15 cellular contexts compared by ENCODE assay signal in the genomic region with DNA sequence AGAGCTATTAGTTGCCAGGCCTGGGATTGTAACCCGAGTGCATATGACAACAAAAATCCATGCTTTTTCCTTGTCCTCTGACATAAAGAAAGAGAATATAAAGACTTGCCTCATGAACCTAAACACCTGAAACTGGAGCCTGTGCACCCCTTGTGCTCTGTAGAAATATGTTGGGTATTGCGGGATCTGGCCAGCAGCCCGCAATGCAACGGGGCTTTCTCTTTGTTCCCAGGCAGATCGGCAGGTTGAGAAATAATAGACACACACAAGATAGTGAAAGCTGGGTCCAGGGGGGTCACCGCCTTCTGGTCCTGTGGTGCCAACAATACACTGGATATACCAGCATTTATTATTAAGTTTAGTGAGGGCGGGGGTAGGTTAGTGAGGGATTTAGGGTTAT. TPM values are rescaled to one million over a fixed set of nuclear protein-coding genes. Genes with fewer than 3 reads are reported as not detected.
DNase-seq lines count a peak whose midpoint lies in the region; ATAC-seq, FAIRE-seq and TF ChIP-seq lines count a peak whose summit lies in the region.
"Not testable (repeated sequence)": the region's sequence is repeated elsewhere in the genome, so short reads cannot be mapped to it uniquely, and the experiment has no call there.
"Had no signal": no experiment of that assay in that cellular context is flagged by ENCODE, and none has a peak within 500 bp of the region (broad histone marks: within the 10 kb centered on the region; RNA-seq: fewer than 3 reads in every experiment).

No MANE protein-coding gene starts in this region.

- H2AFZ ChIP-seq in KMS-11 (ENCODE audit: low read depth); PC-3 (ENCODE audit: low read length); HepG2 (ENCODE audit: low read length): not testable (repeated sequence)
- H2AFZ ChIP-seq in parathyroid adenoma: peak overlapping the region; percentile 64

- TF ChIP-seq RAD21 in HepG2 (CRISPR knock-in tag; IDR thresholded peaks at IDR 0.05): not testable (repeated sequence)

- H3K4me1 ChIP-seq in KMS-11 (ENCODE audit: low read depth, poor library complexity, severe bottlenecking) (peaks cover 62% of the 10 kb centered on the region), PC-3 (ENCODE audit: insufficient read depth, low read length) (peaks cover 72% of the 10 kb centered on the region), esophagus muscularis mucosa (peaks cover 0 to 31% (median 5%) of the 10 kb centered on the region in 4 donors), HepG2 (ENCODE audit: insufficient read depth, low read length) (peaks cover 70% of the 10 kb centered on the region)
- H3K4me1 ChIP-seq in parathyroid adenoma: not testable (repeated sequence)

- DNase-seq in PC-3; activated CD4-positive, alpha-beta memory T cell treated with anti-CD3 and anti-CD28 coated beads, Interleukin-2, amount 10 ng/mL, durations not matched to agents 7 days and 5 days; HepG2 (ENCODE audit: low spot score); stimulated activated naive B cell treated with anti-CD40 and anti-IgM and Interleukin-4, amounts not matched to agents 10 μg/mL and 1 μg/mL and 100 μg/mL, for 72 hours: not testable (repeated sequence)
- DNase-seq in esophagus muscularis mucosa (ENCODE audit: extremely low spot score): peak; percentile 19

- H3K36me3 Mint-ChIP-seq in activated CD4-positive, alpha-beta memory T cell treated with anti-CD3 and anti-CD28 coated beads, Interleukin-2, amount 10 ng/mL, durations not matched to agents 7 days and 5 days (ENCODE audit: low read depth); brain; stimulated activated naive B cell treated with anti-CD40 and anti-IgM and Interleukin-4, amounts not matched to agents 10 μg/mL and 1 μg/mL and 100 μg/mL, for 72 hours: not testable (repeated sequence)

- H3K27me3 Mint-ChIP-seq in activated CD4-positive, alpha-beta memory T cell treated with anti-CD3 and anti-CD28 coated beads, Interleukin-2, amount 10 ng/mL, durations not matched to agents 7 days and 5 days: peaks cover 59% of the 10 kb centered on the region
- H3K27me3 Mint-ChIP-seq in brain: not testable (repeated sequence)
- peaks cover 20% of the 10 kb centered on the region in 2 donors for H3K27me3 Mint-ChIP-seq in stimulated activated naive B cell treated with anti-CD40 and anti-IgM and Interleukin-4, amounts not matched to agents 10 μg/mL and 1 μg/mL and 100 μg/mL, for 72 hours

- not testable (repeated sequence) for H3K9me2 ChIP-seq in PC-3 (replicated peaks; ENCODE audit: low read length)

- POLR2A ChIA-PET in PC-3 (lab: Charles Lee; ENCODE audit: unreplicated experiment): not testable (repeated sequence)
- POLR2A ChIA-PET in activated CD4-positive, alpha-beta memory T cell treated with anti-CD3 and anti-CD28 coated beads, Interleukin-2, amount 10 ng/mL, durations not matched to agents 7 days and 5 days (lab: Charles Lee): interaction anchor here (1.1 kb wide), 1 partner anchor 44 kb away, joined by 4 read pairs; no protein-coding TSS in a partner anchor
- POLR2A ChIA-PET in HepG2 (lab: Yijun Ruan, JAX): interaction anchor here (1.5 kb wide), 1 partner anchor 19 kb away, joined by 4 read pairs; no protein-coding TSS in a partner anchor

- H3K4me2 ChIP-seq in KMS-11: peak overlapping the region; percentile 83
- H3K4me2 ChIP-seq in PC-3 (ENCODE audit: low read length): peak overlapping the region; percentile 64
- H3K4me2 ChIP-seq in HepG2 (ENCODE audit: low read depth, low read length): peak overlapping the region; percentile 30; the same call in 1 of the 2 replicates
- H3K4me2 ChIP-seq in parathyroid adenoma (ENCODE audit: low read length): not testable (repeated sequence)

- not testable (repeated sequence) for H3F3A ChIP-seq in PC-3 (ENCODE audit: low read length, unreplicated experiment)

- not testable (repeated sequence) for H3K27me3 ChIP-seq in KMS-11 (ENCODE audit: insufficient read depth, low read depth); PC-3 (ENCODE audit: low read length); esophagus muscularis mucosa; HepG2 (ENCODE audit: control insufficient read depth in 1 of 2, insufficient read depth in 2 of 2, low read length in 2 of 2); parathyroid adenoma (ENCODE audit: control insufficient read depth, insufficient read depth, low read length)

- CTCF ChIA-PET in PC-3 (lab: Charles Lee); HepG2 (lab: Yijun Ruan, JAX; ENCODE audit: low intra/inter-chr PET ratio, low total read pairs): not testable (repeated sequence)
- CTCF ChIA-PET in activated CD4-positive, alpha-beta memory T cell treated with anti-CD3 and anti-CD28 coated beads, Interleukin-2, amount 10 ng/mL, durations not matched to agents 7 days and 5 days (lab: Charles Lee): interaction anchor here (3.8 kb wide), 1 partner anchor 23 kb away, joined by 14 read pairs; no protein-coding TSS in a partner anchor

- H3K27ac ChIP-seq in KMS-11; esophagus muscularis mucosa (replicated peaks in 1 of 4); HepG2 (ENCODE audit: extremely low read length, insufficient read depth, low read length); parathyroid adenoma: not testable (repeated sequence)
- H3K27ac ChIP-seq in PC-3 (ENCODE audit: low read length): peak overlapping the region; percentile 60

- H3K9ac ChIP-seq in KMS-11; PC-3 (ENCODE audit: low read length); HepG2 (ENCODE audit: insufficient read depth, low read depth, low read length); parathyroid adenoma: not testable (repeated sequence)

- TF ChIP-seq CTCF in KMS-11 (conservative IDR thresholded peaks at IDR 0.05; ENCODE audit: low read depth, low read length); PC-3 (conservative IDR thresholded peaks at IDR 0.05; ENCODE audit: low read depth, low read length); brain (conservative IDR thresholded peaks at IDR 0.05); esophagus muscularis mucosa (IDR thresholded peaks at IDR 0.05); HepG2 (CRISPR knock-in tag; IDR thresholded peaks at IDR 0.05); parathyroid adenoma (IDR thresholded peaks at IDR 0.05): not testable (repeated sequence)

- not testable (repeated sequence) for H3K79me2 ChIP-seq in KMS-11 (ENCODE audit: insufficient read depth, low read depth); PC-3 (ENCODE audit: low read length); HepG2 (ENCODE audit: insufficient read depth, low read length); parathyroid adenoma

- intact Hi-C loops in PC-3 (cut with micrococcal nuclease): loop anchor here (10.0 kb wide), 1 partner anchor 111 kb away; no protein-coding TSS in a partner anchor
- intact Hi-C loops in esophagus muscularis mucosa (cut with DNase I); HepG2 (cut with micrococcal nuclease; ENCODE audit: unreplicated experiment): not testable (repeated sequence)

- not testable (repeated sequence) for ATAC-seq in PC-3; HepG2; stimulated activated naive B cell treated with anti-CD40 and anti-IgM and Interleukin-4, amounts not matched to agents 10 μg/mL and 1 μg/mL and 100 μg/mL, for 72 hours (replicated peaks)

- not testable (repeated sequence) for TF ChIP-seq EP300 in esophagus muscularis mucosa (IDR thresholded peaks at IDR 0.05); HepG2 (IDR thresholded peaks at IDR 0.05; ENCODE audit: low read depth in 2 of 2, low read length in 2 of 2); HepG2 (CRISPR knock-in tag; IDR thresholded peaks at IDR 0.05; ENCODE audit: borderline replicate concordance)

- not testable (repeated sequence) for H3K36me3 ChIP-seq in KMS-11 (ENCODE audit: insufficient read depth); PC-3 (ENCODE audit: low read depth, low read length); esophagus muscularis mucosa; HepG2 (replicated peaks in 1 of 2; ENCODE audit: control insufficient read depth in 1 of 2, insufficient read depth in 2 of 2, low read length in 2 of 2); parathyroid adenoma (ENCODE audit: control insufficient read depth, insufficient read depth, low read length)

- H3K9me3 ChIP-seq in PC-3 (ENCODE audit: low read length); esophagus muscularis mucosa; HepG2 (ENCODE audit: low read length); parathyroid adenoma (ENCODE audit: control insufficient read depth, low read length): not testable (repeated sequence)

- 64% methylated on average over 7 of the region's 7 CpGs for WGBS in esophagus muscularis mucosa
- 2% methylated on average over 7 of the region's 7 CpGs for WGBS in HepG2 (ENCODE audit: low lambda C conversion rate)

- H3K4me3 ChIP-seq in KMS-11 (IDR thresholded peaks at IDR 0.05; ENCODE audit: insufficient read depth, low read depth, low read length); PC-3 (ENCODE audit: low read length); esophagus muscularis mucosa; HepG2 (replicated peaks in 1 of 3; ENCODE audit: insufficient read depth in 1 of 3, low read depth in 2 of 3, low read length in 3 of 3); parathyroid adenoma (ENCODE audit: low read depth, low read length): not testable (repeated sequence)

- H4K20me1 ChIP-seq in KMS-11 (ENCODE audit: insufficient read depth); PC-3 (ENCODE audit: low read length); HepG2 (ENCODE audit: insufficient read depth, low read length): not testable (repeated sequence)

- H3K4me3 Mint-ChIP-seq in activated CD4-positive, alpha-beta memory T cell treated with anti-CD3 and anti-CD28 coated beads, Interleukin-2, amount 10 ng/mL, durations not matched to agents 7 days and 5 days: not testable (repeated sequence)
- H3K4me3 Mint-ChIP-seq in brain: peak overlapping the region in 1 of 5 experiments; percentile 58
- peak overlapping the region in 1 of 2 donors; percentile 49 for H3K4me3 Mint-ChIP-seq in stimulated activated naive B cell treated with anti-CD40 and anti-IgM and Interleukin-4, amounts not matched to agents 10 μg/mL and 1 μg/mL and 100 μg/mL, for 72 hours

- H3K9me3 Mint-ChIP-seq in activated CD4-positive, alpha-beta memory T cell treated with anti-CD3 and anti-CD28 coated beads, Interleukin-2, amount 10 ng/mL, durations not matched to agents 7 days and 5 days; brain; stimulated activated naive B cell treated with anti-CD40 and anti-IgM and Interleukin-4, amounts not matched to agents 10 μg/mL and 1 μg/mL and 100 μg/mL, for 72 hours: not testable (repeated sequence)

- peak overlapping the region; percentile 21 for H3K27ac Mint-ChIP-seq in activated CD4-positive, alpha-beta memory T cell treated with anti-CD3 and anti-CD28 coated beads, Interleukin-2, amount 10 ng/mL, durations not matched to agents 7 days and 5 days
- H3K27ac Mint-ChIP-seq in brain: peak overlapping the region in 3 of 5 experiments; percentile 1 to 71 (median 9)
- peak overlapping the region; percentile 87 for H3K27ac Mint-ChIP-seq in stimulated activated naive B cell treated with anti-CD40 and anti-IgM and Interleukin-4, amounts not matched to agents 10 μg/mL and 1 μg/mL and 100 μg/mL, for 72 hours

- H3K4me1 Mint-ChIP-seq in activated CD4-positive, alpha-beta memory T cell treated with anti-CD3 and anti-CD28 coated beads, Interleukin-2, amount 10 ng/mL, durations not matched to agents 7 days and 5 days: peaks cover 30% of the 10 kb centered on the region
- H3K4me1 Mint-ChIP-seq in brain: peaks cover 46% of the 10 kb centered on the region
- H3K4me1 Mint-ChIP-seq in stimulated activated naive B cell treated with anti-CD40 and anti-IgM and Interleukin-4, amounts not matched to agents 10 μg/mL and 1 μg/mL and 100 μg/mL, for 72 hours: peaks cover 6 to 10% of the 10 kb centered on the region in 2 donors

- not testable (repeated sequence) for BruUV-seq in PC-3 (replicated peaks; lab: Mats Ljungman, UMichigan); HepG2 (replicated peaks; lab: Mats Ljungman, UMichigan)

- in situ Hi-C loops in HepG2 (cut with HindIII; ENCODE audit: extremely low pct_ligation_motif_present, low pct_unique_long_range_greater_than_20kb): not testable (repeated sequence)

- not testable (repeated sequence) for FAIRE-seq in HepG2 (lab: Jason Lieb, UNC)

- not testable (repeated sequence) for TF ChIP-seq POLR2A in esophagus muscularis mucosa (IDR thresholded peaks at IDR 0.05; ENCODE audit: low read depth); HepG2 (IDR thresholded peaks at IDR 0.05; ENCODE audit: insufficient read depth in 1 of 2, low read depth in 2 of 2, low read length in 2 of 2)

RNA-seq across cellular contexts. Expression of gene HMGCS2, which starts 17.3 kb away (rescaled TPM):
- total RNA-seq in PC-3 (2014; rRNA removed) (not detected in 2 replicates), esophagus muscularis mucosa (1 to 10 TPM in 1 of 4 donors, under 1 TPM in 1, not detected in 2; 0.83 to 1.1 TPM), HepG2 (2016; rRNA removed; fragmentation: Illumina TruSeq; extraction: Trizol) (1.5 and 1.6 TPM in 2 replicates)
- total RNA-seq in activated CD4-positive, alpha-beta memory T cell treated with anti-CD3 and anti-CD28 coated beads, Interleukin-2, amount 10 ng/mL, durations not matched to agents 7 days and 5 days: not detected
- polyA plus RNA-seq in brain (ENCODE audit: insufficient read depth, low read depth, low replicate concordance) (not detected), HepG2 (2011; rRNA removed) (0.44 and 0.60 TPM in 2 replicates)
- 0.35 and 0.51 TPM in 2 replicates for total RNA-seq in HepG2 (2016; cell fraction: cytosol; rRNA removed; fragmentation: Illumina TruSeq; extraction: Trizol; ENCODE audit: low read depth)
- total RNA-seq in HepG2 (2016; cell fraction: insoluble cytoplasmic fraction; rRNA removed; fragmentation: Illumina TruSeq; extraction: Trizol): 1.1 and 1.6 TPM in 2 replicates
- total RNA-seq in HepG2 (2016; cell fraction: membrane; rRNA removed; fragmentation: Illumina TruSeq; extraction: Trizol): 0.24 and 0.28 TPM in 2 replicates
- total RNA-seq in HepG2 (2016; cell fraction: nucleus; rRNA removed; fragmentation: Illumina TruSeq; extraction: Trizol): 0.78 and 0.94 TPM in 2 replicates
- polyA plus RNA-seq in HepG2 (2011; cell fraction: cytosol; rRNA removed): 0.48 and 0.67 TPM in 2 replicates
- 0.29 and 0.38 TPM in 2 replicates for polyA plus RNA-seq in HepG2 (2011; cell fraction: nucleus; rRNA removed)
- polyA plus RNA-seq in HepG2 (2012): 2.2 and 17.9 TPM in 2 replicates
- polyA plus RNA-seq in HepG2 (2016; cell fraction: cytosol; fragmentation: Illumina TruSeq; extraction: Trizol; ENCODE audit: low read depth): 0.10 and 0.24 TPM in 2 replicates
- 1.6 TPM in 2 replicates for polyA plus RNA-seq in HepG2 (2016; cell fraction: insoluble cytoplasmic fraction; fragmentation: Illumina TruSeq; extraction: Trizol; ENCODE audit: low read depth)
- polyA plus RNA-seq in HepG2 (2016; cell fraction: membrane; fragmentation: Illumina TruSeq; extraction: Trizol; ENCODE audit: low read depth): 0.42 and 0.52 TPM in 2 replicates
- polyA plus RNA-seq in HepG2 (2016; cell fraction: nucleus; fragmentation: Illumina TruSeq; extraction: Trizol; ENCODE audit: insufficient read depth, low read depth): 0.81 and 1.0 TPM in 2 replicates
- polyA minus RNA-seq in HepG2 (2011; rRNA and poly(A)+ RNA removed; ENCODE audit: low replicate concordance): 0.42 and 6.5 TPM in 2 replicates
- 0.53 and 0.99 TPM in 2 replicates for polyA minus RNA-seq in HepG2 (2011; cell fraction: cytosol; rRNA and poly(A)+ RNA removed)
- 0.64 and 1.2 TPM in 2 replicates for polyA minus RNA-seq in HepG2 (2011; cell fraction: nucleus; rRNA and poly(A)+ RNA removed)
- total RNA-seq: A172; CD4-positive, alpha-beta T cell; G401; HFFc6; HT1080 had no signal
- polyA plus RNA-seq: GM12878 had no signal

RNA-seq across cellular contexts. Expression of gene REG4, which starts 25.2 kb away (rescaled TPM):
- total RNA-seq in PC-3 (2014; rRNA removed) (0.40 and 0.87 TPM in 2 replicates), esophagus muscularis mucosa (not detected), HepG2 (2016; rRNA removed; fragmentation: Illumina TruSeq; extraction: Trizol) (not detected in 2 replicates)
- total RNA-seq in activated CD4-positive, alpha-beta memory T cell treated with anti-CD3 and anti-CD28 coated beads, Interleukin-2, amount 10 ng/mL, durations not matched to agents 7 days and 5 days: not detected
- polyA plus RNA-seq in brain (ENCODE audit: insufficient read depth, low read depth, low replicate concordance) (not detected), HepG2 (2011; rRNA removed) (not detected in 2 replicates)
- total RNA-seq in HepG2 (2016; cell fraction: cytosol; rRNA removed; fragmentation: Illumina TruSeq; extraction: Trizol; ENCODE audit: low read depth): not detected in 2 replicates
- total RNA-seq in HepG2 (2016; cell fraction: insoluble cytoplasmic fraction; rRNA removed; fragmentation: Illumina TruSeq; extraction: Trizol): not detected in 2 replicates
- total RNA-seq in HepG2 (2016; cell fraction: membrane; rRNA removed; fragmentation: Illumina TruSeq; extraction: Trizol): not detected in 2 replicates
- total RNA-seq in HepG2 (2016; cell fraction: nucleus; rRNA removed; fragmentation: Illumina TruSeq; extraction: Trizol): not detected in 2 replicates
- not detected in 2 replicates for polyA plus RNA-seq in HepG2 (2011; cell fraction: cytosol; rRNA removed)
- polyA plus RNA-seq in HepG2 (2011; cell fraction: nucleus; rRNA removed): not detected in 2 replicates
- 0.15 TPM in 1 of 2 replicates, not detected in the other for polyA plus RNA-seq in HepG2 (2012)
- polyA plus RNA-seq in HepG2 (2016; cell fraction: cytosol; fragmentation: Illumina TruSeq; extraction: Trizol; ENCODE audit: low read depth): not detected in 2 replicates
- not detected in 2 replicates for polyA plus RNA-seq in HepG2 (2016; cell fraction: insoluble cytoplasmic fraction; fragmentation: Illumina TruSeq; extraction: Trizol; ENCODE audit: low read depth)
- not detected in 2 replicates for polyA plus RNA-seq in HepG2 (2016; cell fraction: membrane; fragmentation: Illumina TruSeq; extraction: Trizol; ENCODE audit: low read depth)
- polyA plus RNA-seq in HepG2 (2016; cell fraction: nucleus; fragmentation: Illumina TruSeq; extraction: Trizol; ENCODE audit: insufficient read depth, low read depth): not detected in 2 replicates
- polyA minus RNA-seq in HepG2 (2011; rRNA and poly(A)+ RNA removed; ENCODE audit: low replicate concordance): 0.09 TPM in 1 of 2 replicates, not detected in the other
- not detected in 2 replicates for polyA minus RNA-seq in HepG2 (2011; cell fraction: cytosol; rRNA and poly(A)+ RNA removed)
- polyA minus RNA-seq in HepG2 (2011; cell fraction: nucleus; rRNA and poly(A)+ RNA removed): not detected in 2 replicates
- total RNA-seq: A172, G401, GM12878, H4, HFFc6 had no signal
- polyA plus RNA-seq: GM12878 had no signal

Comparison
In these comparisons a context has a peak if more than half of its experiments do, and no peak if none do; other contexts are left out.
1. H3K27ac Mint-ChIP-seq: peak in every context shown above with its lines; median percentile 87 in stimulated activated naive B cell treated with anti-CD40 and anti-IgM and Interleukin-4, amounts not matched to agents 10 μg/mL and 1 μg/mL and 100 μg/mL, for 72 hours; 21 in activated CD4-positive, alpha-beta memory T cell treated with anti-CD3 and anti-CD28 coated beads, Interleukin-2, amount 10 ng/mL, durations not matched to agents 7 days and 5 days; 9 in brain.